1 cellular context compared by ENCODE assay signal in the genomic region with DNA sequence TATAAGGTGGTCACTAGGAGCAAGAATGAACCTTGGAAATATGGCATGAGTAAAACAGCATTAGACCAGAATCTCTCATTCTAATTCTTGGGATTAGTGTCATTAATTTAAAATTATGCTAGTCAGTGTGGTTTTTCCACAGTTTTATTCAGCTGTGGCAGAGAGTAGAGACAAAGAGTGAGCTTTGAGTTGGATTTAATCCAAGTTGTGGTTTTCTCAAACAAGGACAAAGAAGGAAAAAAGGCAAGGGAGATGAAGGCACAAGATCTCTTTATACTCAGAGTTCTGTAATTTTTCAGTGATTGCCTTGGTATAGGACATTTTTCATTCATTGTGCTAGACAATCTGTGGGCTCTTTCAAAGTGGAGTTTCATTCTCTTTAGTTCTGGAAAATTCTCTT.
TF ChIP-seq lines count a peak whose summit lies in the region.

No MANE protein-coding gene starts in this region.

TF ChIP-seq in SK-N-SH treated with all-trans-retinoic acid at 6 μM for 48 hours, 23 proteins besides CTCF, POLR2A, EP300 and RAD21 (continued from another document):
- TF ChIP-seq, protein P1, sequence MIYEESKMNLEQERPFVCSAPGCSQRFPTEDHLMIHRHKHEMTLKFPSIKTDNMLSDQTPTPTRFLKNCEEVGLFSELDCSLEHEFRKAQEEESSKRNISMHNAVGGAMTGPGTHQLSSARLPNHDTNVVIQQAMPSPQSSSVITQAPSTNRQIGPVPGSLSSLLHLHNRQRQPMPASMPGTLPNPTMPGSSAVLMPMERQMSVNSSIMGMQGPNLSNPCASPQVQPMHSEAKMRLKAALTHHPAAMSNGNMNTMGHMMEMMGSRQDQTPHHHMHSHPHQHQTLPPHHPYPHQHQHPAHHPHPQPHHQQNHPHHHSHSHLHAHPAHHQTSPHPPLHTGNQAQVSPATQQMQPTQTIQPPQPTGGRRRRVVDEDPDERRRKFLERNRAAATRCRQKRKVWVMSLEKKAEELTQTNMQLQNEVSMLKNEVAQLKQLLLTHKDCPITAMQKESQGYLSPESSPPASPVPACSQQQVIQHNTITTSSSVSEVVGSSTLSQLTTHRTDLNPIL (CRISPR knock-in tag; IDR thresholded peaks at IDR 0.05; ENCODE audit: low read depth), result no peak
- TF ChIP-seq TSHZ2 (CRISPR knock-in tag; IDR thresholded peaks at IDR 0.05) (no peak), BACH2 (CRISPR knock-in tag; IDR thresholded peaks at IDR 0.05; ENCODE audit: borderline replicate concordance) (no peak), ZC3H10 (CRISPR knock-in tag; IDR thresholded peaks at IDR 0.05) (no peak)
- TF ChIP-seq, protein P2, sequence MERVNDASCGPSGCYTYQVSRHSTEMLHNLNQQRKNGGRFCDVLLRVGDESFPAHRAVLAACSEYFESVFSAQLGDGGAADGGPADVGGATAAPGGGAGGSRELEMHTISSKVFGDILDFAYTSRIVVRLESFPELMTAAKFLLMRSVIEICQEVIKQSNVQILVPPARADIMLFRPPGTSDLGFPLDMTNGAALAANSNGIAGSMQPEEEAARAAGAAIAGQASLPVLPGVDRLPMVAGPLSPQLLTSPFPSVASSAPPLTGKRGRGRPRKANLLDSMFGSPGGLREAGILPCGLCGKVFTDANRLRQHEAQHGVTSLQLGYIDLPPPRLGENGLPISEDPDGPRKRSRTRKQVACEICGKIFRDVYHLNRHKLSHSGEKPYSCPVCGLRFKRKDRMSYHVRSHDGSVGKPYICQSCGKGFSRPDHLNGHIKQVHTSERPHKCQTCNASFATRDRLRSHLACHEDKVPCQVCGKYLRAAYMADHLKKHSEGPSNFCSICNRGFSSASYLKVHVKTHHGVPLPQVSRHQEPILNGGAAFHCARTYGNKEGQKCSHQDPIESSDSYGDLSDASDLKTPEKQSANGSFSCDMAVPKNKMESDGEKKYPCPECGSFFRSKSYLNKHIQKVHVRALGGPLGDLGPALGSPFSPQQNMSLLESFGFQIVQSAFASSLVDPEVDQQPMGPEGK (CRISPR knock-in tag; IDR thresholded peaks at IDR 0.05; ENCODE audit: borderline replicate concordance), result no peak
TF ChIP-seq in SK-N-SH treated with all-trans-retinoic acid at 6 μM for 48 hours: peak in this region for 0.
